ENCODE assay signal across 8 cellular contexts in genomic region chr16:27329376-27330036, GRCh38. TPM values are rescaled to one million over a fixed set of nuclear protein-coding genes. Genes with fewer than 3 reads are reported as not detected.
A peak's percentile ranks its signal among the peaks of the same experiment; 100 is the strongest.
DNase-seq lines count a peak whose midpoint lies in the region; ATAC-seq and TF ChIP-seq lines count a peak whose summit lies in the region.
"Not testable (repeated sequence)": the region's sequence is repeated elsewhere in the genome, so short reads cannot be mapped to it uniquely, and the experiment has no call there.

No MANE protein-coding gene starts in this region.

- DNase-seq in CD8-positive, alpha-beta memory T cell: peak in 1 of 5 donors; percentile 20
- not testable (repeated sequence) for DNase-seq in WTC11 (ENCODE audit: low spot score); coronary artery (ENCODE audit: low spot score); heart right ventricle; gastrocnemius medialis; transverse colon

- TF ChIP-seq POLR2A in gastrocnemius medialis (IDR thresholded peaks at IDR 0.05); transverse colon (IDR thresholded peaks at IDR 0.05): not testable (repeated sequence)

- peaks cover 40 to 80% (median 80%) of the 10 kb centered on the region in 3 donors for H3K4me1 Mint-ChIP-seq in CD8-positive, alpha-beta memory T cell
- H3K4me1 Mint-ChIP-seq in WTC11: peaks cover 62% of the 10 kb centered on the region
- peaks cover 79% of the 10 kb centered on the region for H3K4me1 Mint-ChIP-seq in activated naive CD4-positive, alpha-beta T cell treated with anti-CD3 and anti-CD28 coated beads, Interleukin-2, amount 50 U/mL, for 24 hours

- not testable (repeated sequence) for ATAC-seq in WTC11, heart right ventricle, gastrocnemius medialis

- peak overlapping the region in 5 of 7 donors; percentile 2 to 67 (median 30) for H3K4me3 Mint-ChIP-seq in CD8-positive, alpha-beta memory T cell
- not testable (repeated sequence) for H3K4me3 Mint-ChIP-seq in WTC11
- H3K4me3 Mint-ChIP-seq in activated naive CD4-positive, alpha-beta T cell treated with anti-CD3 and anti-CD28 coated beads, Interleukin-2, amount 50 U/mL, for 24 hours: peak overlapping the region; percentile 6

- not testable (repeated sequence) for H3K27me3 ChIP-seq in CD8-positive, alpha-beta memory T cell (ENCODE audit: insufficient read depth, low read length, poor library complexity, severe bottlenecking); heart right ventricle; muscle layer of duodenum (ENCODE audit: low read depth, low read length); gastrocnemius medialis; transverse colon

- WGBS in heart right ventricle, 2 donors: 64 to 65% methylated on average over 8 of the region's 8 CpGs
- WGBS in transverse colon (ENCODE audit: low coverage in 1 of 2), 2 donors: 49 to 75% methylated on average over 4 to 8 of the region's 8 CpGs

- peaks cover 54% of the 10 kb centered on the region for H3K4me1 ChIP-seq in CD8-positive, alpha-beta memory T cell (ENCODE audit: insufficient read depth, low read length)
- H3K4me1 ChIP-seq in heart right ventricle (peaks cover 9 to 83% (median 47%) of the 10 kb centered on the region in 9 donors), muscle layer of duodenum (ENCODE audit: control insufficient read depth in 1 of 2, insufficient read depth in 2 of 2, low read length in 2 of 2) (peaks cover 11 to 23% of the 10 kb centered on the region in 2 donors), gastrocnemius medialis (peaks cover 10 to 17% of the 10 kb centered on the region in 2 donors), transverse colon (peaks cover 43 to 76% (median 50%) of the 10 kb centered on the region in 4 donors)

- H3K4me3 ChIP-seq in CD8-positive, alpha-beta memory T cell (ENCODE audit: low read length); coronary artery; heart right ventricle; gastrocnemius medialis; transverse colon: not testable (repeated sequence)
- H3K4me3 ChIP-seq in muscle layer of duodenum (ENCODE audit: low read depth in 1 of 2, low read length in 2 of 2): peak overlapping the region in 1 of 2 donors; percentile 24

- H3K36me3 ChIP-seq in CD8-positive, alpha-beta memory T cell (ENCODE audit: insufficient read depth, low read length): peaks cover 18% of the 10 kb centered on the region
- peaks cover 0 to 48% (median 3%) of the 10 kb centered on the region in 9 donors for H3K36me3 ChIP-seq in heart right ventricle
- H3K36me3 ChIP-seq in muscle layer of duodenum (ENCODE audit: control insufficient read depth in 1 of 2, insufficient read depth in 2 of 2, low read length in 2 of 2); gastrocnemius medialis: not testable (repeated sequence)
- peaks cover 0 to 21% (median 3%) of the 10 kb centered on the region in 4 donors for H3K36me3 ChIP-seq in transverse colon

- in situ Hi-C loops in gastrocnemius medialis (cut with MboI; ENCODE audit: low sequenced_read_pairs in 4 of 4): not testable (repeated sequence)
- in situ Hi-C loops in transverse colon (cut with MboI; ENCODE audit: low pct_ligation_motif_present in 1 of 4, low pct_unique_long_range_greater_than_20kb in 1 of 4, low sequenced_read_pairs in 3 of 4): loop anchor here in 2 of 4 donors (25.0 kb wide), 1 partner anchor 92 kb away; no protein-coding TSS in a partner anchor

- TF ChIP-seq CTCF in WTC11 (IDR thresholded peaks at IDR 0.05); coronary artery (IDR thresholded peaks at IDR 0.05); heart right ventricle (IDR thresholded peaks at IDR 0.05); gastrocnemius medialis (IDR thresholded peaks at IDR 0.05 in 4 of 5, conservative IDR thresholded peaks at IDR 0.05 in 1 of 5); transverse colon (IDR thresholded peaks at IDR 0.05): not testable (repeated sequence)

- intact Hi-C loops in heart right ventricle (cut with DNase I): loop anchor here in 4 of 10 donors (2.0 to 5.0 kb wide), 3 partner anchors 15 to 92 kb away; no protein-coding TSS in a partner anchor
- intact Hi-C loops in gastrocnemius medialis (cut with DNase I; ENCODE audit: low total_unique reads); transverse colon (cut with DNase I; ENCODE audit: low total_unique reads): not testable (repeated sequence)

- H3K9me3 Mint-ChIP-seq in CD8-positive, alpha-beta memory T cell; WTC11; activated naive CD4-positive, alpha-beta T cell treated with anti-CD3 and anti-CD28 coated beads, Interleukin-2, amount 50 U/mL, for 24 hours: not testable (repeated sequence)

- not testable (repeated sequence) for TF ChIP-seq EP300 in transverse colon (IDR thresholded peaks at IDR 0.05; ENCODE audit: low read depth)

- POLR2A ChIA-PET in CD8-positive, alpha-beta memory T cell (lab: Charles Lee): interaction anchor here (0.6 to 0.7 kb wide), 3 partner anchors 13 to 95 kb away, joined by 3 to 4 read pairs (median 4); no protein-coding TSS in a partner anchor
- POLR2A ChIA-PET in WTC11 (lab: Charles Lee): interaction anchor here (0.6 kb wide), 1 partner anchor 1217 kb away, joined by 3 read pairs; no protein-coding TSS in a partner anchor

- not testable (repeated sequence) for H3K9me3 ChIP-seq in CD8-positive, alpha-beta memory T cell (ENCODE audit: low read length); heart right ventricle; muscle layer of duodenum (ENCODE audit: control insufficient read depth in 1 of 2, low read length in 2 of 2); gastrocnemius medialis; transverse colon

- H3K27ac ChIP-seq in CD8-positive, alpha-beta memory T cell (ENCODE audit: low read depth, low read length): not testable (repeated sequence)
- H3K27ac ChIP-seq in coronary artery: peak overlapping the region; percentile 97 to 98
- H3K27ac ChIP-seq in heart right ventricle: peak overlapping the region in 9 of 10 donors; percentile 48 to 100 (median 87)
- H3K27ac ChIP-seq in muscle layer of duodenum (ENCODE audit: low read length): peak overlapping the region; percentile 98
- H3K27ac ChIP-seq in gastrocnemius medialis: peak overlapping the region; percentile 27 to 89 (median 76)
- peak overlapping the region; percentile 93 to 99 (median 99) for H3K27ac ChIP-seq in transverse colon

- H3K27ac Mint-ChIP-seq in CD8-positive, alpha-beta memory T cell: peak overlapping the region; percentile 45 to 97 (median 88)
- H3K27ac Mint-ChIP-seq in WTC11: peak overlapping the region; percentile 52; the same call in 1 of the 2 replicates
- peak overlapping the region; percentile 89 for H3K27ac Mint-ChIP-seq in activated naive CD4-positive, alpha-beta T cell treated with anti-CD3 and anti-CD28 coated beads, Interleukin-2, amount 50 U/mL, for 24 hours

- CTCF ChIA-PET in CD8-positive, alpha-beta memory T cell (lab: Charles Lee): interaction anchor here (1.9 kb wide), 1 partner anchor 38 kb away, joined by 6 read pairs; no protein-coding TSS in a partner anchor
- CTCF ChIA-PET in WTC11 (lab: Charles Lee): interaction anchor here (1.0 to 1.9 kb wide), 2 partner anchors 26 to 38 kb away, joined by 6 to 8 read pairs; no protein-coding TSS in a partner anchor

- peaks cover 10 to 59% (median 21%) of the 10 kb centered on the region in 3 donors for H3K36me3 Mint-ChIP-seq in CD8-positive, alpha-beta memory T cell
- H3K36me3 Mint-ChIP-seq in WTC11: peaks cover 17% of the 10 kb centered on the region
- peaks cover 29% of the 10 kb centered on the region for H3K36me3 Mint-ChIP-seq in activated naive CD4-positive, alpha-beta T cell treated with anti-CD3 and anti-CD28 coated beads, Interleukin-2, amount 50 U/mL, for 24 hours

- H3K27me3 Mint-ChIP-seq in CD8-positive, alpha-beta memory T cell; WTC11 (ENCODE audit: low read depth); activated naive CD4-positive, alpha-beta T cell treated with anti-CD3 and anti-CD28 coated beads, Interleukin-2, amount 50 U/mL, for 24 hours: not testable (repeated sequence)

RNA-seq across cellular contexts. Expression of gene IL4R, which starts 15.7 kb away (rescaled TPM):
- 100 to 1,000 TPM; 140 to 142 TPM for total RNA-seq in CD8-positive, alpha-beta memory T cell
- polyA plus RNA-seq in CD8-positive, alpha-beta memory T cell: 41.6 TPM
- total RNA-seq in WTC11 (2021) (22.2 to 28.7 TPM (median 22.4 TPM) in 3 replicates), heart right ventricle (10 to 100 TPM in 4 of 10 donors, 1 to 10 TPM in 6; 5.0 to 28.9 (median 9.7) TPM), gastrocnemius medialis (1 to 10 TPM; 4.5 to 7.4 (median 6.5) TPM), transverse colon (100 to 1,000 TPM; 106 to 235 (median 156) TPM)
- polyA plus RNA-seq in heart right ventricle: 10 to 100 TPM; 10.0 to 10.2 TPM
